1 cellular context compared by ENCODE assay signal in genomic region chr17:78822552-78822951, GRCh38.
A peak's percentile ranks its signal among the peaks of the same experiment; 100 is the strongest.
TF ChIP-seq lines count a peak whose summit lies in the region.

No MANE protein-coding gene starts in this region.

TF ChIP-seq in IMR-90, 13 proteins besides CTCF, POLR2A, EP300 and RAD21 (continued from another document):
- peak; percentile 39; the same call in 1 of the 2 replicates for TF ChIP-seq MXI1 (IDR thresholded peaks at IDR 0.05; ENCODE audit: borderline replicate concordance, low read depth, low read length)
- no peak for TF ChIP-seq SMC3 (IDR thresholded peaks at IDR 0.05; ENCODE audit: low read depth, low read length)
- no peak for TF ChIP-seq ELK1 (IDR thresholded peaks at IDR 0.05; ENCODE audit: borderline replicate concordance, low read depth, low read length)
- peak; percentile 10; the same call in 1 of the 2 replicates for TF ChIP-seq MAZ (IDR thresholded peaks at IDR 0.05; ENCODE audit: borderline replicate concordance, low read depth, low read length)
- no peak for TF ChIP-seq RFX5 (IDR thresholded peaks at IDR 0.05; ENCODE audit: low read depth, low read length)
- peak; percentile 45 for TF ChIP-seq CEBPB (IDR thresholded peaks at IDR 0.05; ENCODE audit: low read depth, low read length)
- TF ChIP-seq MAFK (IDR thresholded peaks at IDR 0.05; ENCODE audit: low read depth, low read length): no peak
